In the genomic region with DNA sequence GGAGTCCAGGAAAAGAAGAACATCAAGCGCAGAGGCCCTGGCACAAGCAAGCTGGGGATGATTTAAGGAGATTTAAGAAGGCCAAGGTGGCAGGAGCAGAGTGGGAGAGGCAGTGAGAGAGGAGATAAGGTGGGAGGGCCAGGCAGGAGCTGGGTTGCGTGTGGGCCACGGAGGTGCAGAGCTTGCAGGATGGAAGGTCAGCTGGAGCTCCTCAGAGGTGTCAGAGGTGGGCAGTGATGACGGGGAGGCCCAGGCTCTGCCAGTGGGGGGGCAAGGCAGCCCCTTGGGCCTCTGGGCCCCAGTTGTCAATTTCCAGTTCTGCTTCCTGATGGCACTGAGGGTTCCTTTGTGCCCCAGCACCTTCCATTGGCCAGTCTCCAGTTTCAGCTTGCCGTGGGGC, we compare ENCODE assay signal across 18 cellular contexts. TPM values are rescaled to one million over a fixed set of nuclear protein-coding genes. Genes with fewer than 3 reads are reported as not detected.
DNase-seq lines count a peak whose midpoint lies in the region; ATAC-seq and TF ChIP-seq lines count a peak whose summit lies in the region.
"Had no signal": no experiment of that assay in that cellular context is flagged by ENCODE, and none has a peak within 500 bp of the region (broad histone marks: within the 10 kb centered on the region; RNA-seq: fewer than 3 reads in every experiment).

No MANE protein-coding gene starts in this region.

- H2AK5ac ChIP-seq in mesenchymal stem cell (ENCODE audit: low read length, severe bottlenecking) = no peak overlapping the region

- peaks cover 60% of the 10 kb centered on the region for H3K79me1 ChIP-seq in mesenchymal stem cell (replicated peaks; ENCODE audit: low read length, poor library complexity, severe bottlenecking)

- no peak for TF ChIP-seq CTCF in HEK293 (tag by site-specific recombination; IDR thresholded peaks at IDR 0.05)
- TF ChIP-seq CTCF in chondrocyte (IDR thresholded peaks at IDR 0.05) = no peak
- no peak for TF ChIP-seq CTCF in sigmoid colon (IDR thresholded peaks at IDR 0.05)

- intact Hi-C loops in CD4-positive, alpha-beta memory T cell (cut with micrococcal nuclease) = no loop called here
- intact Hi-C loops in sigmoid colon (cut with DNase I) = no loop called here

- H3K27ac ChIP-seq in CD4-positive, alpha-beta memory T cell (ENCODE audit: low read depth, low read length) = no peak overlapping the region
- H3K27ac ChIP-seq in HEK293 (ENCODE audit: extremely low read depth, low read depth, low read length) (no peak overlapping the region), sigmoid colon (no peak overlapping the region), mesenchymal stem cell (ENCODE audit: low read length, poor library complexity, severe bottlenecking) (no peak overlapping the region)

- peaks cover 37% of the 10 kb centered on the region for H3K4me1 ChIP-seq in CD4-positive, alpha-beta memory T cell (ENCODE audit: insufficient read depth, low read length)
- no peaks in the 10 kb centered on the region for H3K4me1 ChIP-seq in HEK293 (ENCODE audit: control insufficient read depth, insufficient read depth, low read length)
- H3K4me1 ChIP-seq in sigmoid colon = peaks cover 0 to 43% (median 35%) of the 10 kb centered on the region in 4 donors
- H3K4me1 ChIP-seq in mesenchymal stem cell (ENCODE audit: control insufficient read depth, insufficient read depth, low read depth, low read length) = peaks cover 43% of the 10 kb centered on the region
- H3K4me1 ChIP-seq: BE2C had no signal

- H3K27me3 ChIP-seq in CD4-positive, alpha-beta memory T cell (ENCODE audit: insufficient read depth, low read length) = no peaks in the 10 kb centered on the region
- H3K27me3 ChIP-seq in sigmoid colon (no peaks in the 10 kb centered on the region), mesenchymal stem cell (ENCODE audit: control insufficient read depth in 1 of 2, insufficient read depth in 1 of 2, low read length in 2 of 2) (no peaks in the 10 kb centered on the region)
- H3K27me3 ChIP-seq: BE2C had no signal

- no peaks in the 10 kb centered on the region for H3K9me3 Mint-ChIP-seq in CD4-positive, alpha-beta memory T cell
- no peaks in the 10 kb centered on the region for H3K9me3 Mint-ChIP-seq in chondrocyte (ENCODE audit: low read depth)
- H3K9me3 Mint-ChIP-seq: CD8-positive, alpha-beta memory T cell; GM23338 had no signal

- no peak overlapping the region for H3K18ac ChIP-seq in mesenchymal stem cell (ENCODE audit: low read depth in 1 of 2, low read length in 2 of 2)

- no peak overlapping the region for H3K4me3 Mint-ChIP-seq in CD4-positive, alpha-beta memory T cell
- no peak overlapping the region for H3K4me3 Mint-ChIP-seq in chondrocyte (ENCODE audit: unreplicated experiment)
- H3K4me3 Mint-ChIP-seq: GM23338 had no signal

- H3K4me2 ChIP-seq in mesenchymal stem cell (ENCODE audit: low read length, poor library complexity, severe bottlenecking) = no peak overlapping the region
- H3K4me2 ChIP-seq: GM23338 had no signal

- no peak overlapping the region for H3K4ac ChIP-seq in mesenchymal stem cell (ENCODE audit: low read depth in 1 of 2, low read length in 2 of 2)

- peaks cover 16 to 51% of the 10 kb centered on the region in 2 donors for H3K36me3 Mint-ChIP-seq in CD4-positive, alpha-beta memory T cell
- peaks cover 9% of the 10 kb centered on the region for H3K36me3 Mint-ChIP-seq in chondrocyte (ENCODE audit: low read depth)

- H3K9ac ChIP-seq in mesenchymal stem cell (ENCODE audit: low read length) = no peak overlapping the region

- CTCF ChIA-PET in CD4-positive, alpha-beta memory T cell (lab: Charles Lee; ENCODE audit: partially characterized antibody) = interaction anchor here (1.0 to 1.2 kb wide), 2 partner anchors 63 to 116 kb away, joined by 3 read pairs; no protein-coding TSS in a partner anchor
- CTCF ChIA-PET in HEK293 (lab: Yijun Ruan, JAX) = no interaction called here

- ATAC-seq in HG03139 (IDR thresholded peaks at IDR 0.05; ENCODE audit: unreplicated experiment) (no peak), HG03469 (IDR thresholded peaks at IDR 0.05; ENCODE audit: unreplicated experiment) (no peak)
- ATAC-seq: GM23338 had no signal

- H2BK15ac ChIP-seq in mesenchymal stem cell (ENCODE audit: low read depth, poor library complexity, severe bottlenecking) = no peak overlapping the region

- peak overlapping the region in 4 of 7 donors; percentile 15 to 87 (median 52) for H3K27ac Mint-ChIP-seq in CD4-positive, alpha-beta memory T cell
- H3K27ac Mint-ChIP-seq in chondrocyte (ENCODE audit: unreplicated experiment) = peak overlapping the region; percentile 49
- H3K27ac Mint-ChIP-seq: GM23338 had no signal

- WGBS in sigmoid colon, 2 donors = 95 to 96% methylated on average over 5 of the region's 5 CpGs
- WGBS in mesenchymal stem cell = 96% methylated on average over 5 of the region's 5 CpGs

- H3K9me3 ChIP-seq in CD4-positive, alpha-beta memory T cell (ENCODE audit: control insufficient read depth in 1 of 2, low read length in 2 of 2) = no peaks in the 10 kb centered on the region
- H3K9me3 ChIP-seq in HEK293 (ENCODE audit: control insufficient read depth, insufficient read depth, low read depth, low read length) (no peaks in the 10 kb centered on the region), sigmoid colon (no peaks in the 10 kb centered on the region), mesenchymal stem cell (ENCODE audit: control insufficient read depth, low read length) (no peaks in the 10 kb centered on the region)
- H3K9me3 ChIP-seq: BE2C had no signal

- no peaks in the 10 kb centered on the region for H3K27me3 Mint-ChIP-seq in CD4-positive, alpha-beta memory T cell
- no peaks in the 10 kb centered on the region for H3K27me3 Mint-ChIP-seq in chondrocyte (ENCODE audit: low read depth)

- no peak overlapping the region for H3K14ac ChIP-seq in mesenchymal stem cell (ENCODE audit: low read length in 2 of 2)

- H4K8ac ChIP-seq in mesenchymal stem cell (ENCODE audit: low read length) = no peak overlapping the region

- TF ChIP-seq POLR2A in sigmoid colon (IDR thresholded peaks at IDR 0.05) = no peak

- no peak overlapping the region for H2BK12ac ChIP-seq in mesenchymal stem cell (ENCODE audit: low read length in 2 of 2)

- DNase-seq in CD4-positive, alpha-beta memory T cell = no peak
- DNase-seq in chondrocyte (ENCODE audit: low spot score) (no peak), sigmoid colon (peak; percentile 57), mesenchymal stem cell (no peak)
- DNase-seq: CD8-positive, alpha-beta memory T cell; GF-D8; KG1; NCI-H1048; NCI-H146; NCI-H2227 treated with DMSO at 0.1 percent for 48 hours; NCI-H526; OCI-M1; RPMI8226 had no signal

- no peak overlapping the region for H2AFZ ChIP-seq in mesenchymal stem cell (ENCODE audit: low read depth, low read length)
- H2AFZ ChIP-seq: GM23338 had no signal

- no peak for TF ChIP-seq EP300 in sigmoid colon (IDR thresholded peaks at IDR 0.05)

- H2BK5ac ChIP-seq in mesenchymal stem cell (ENCODE audit: low read depth, low read length, poor library complexity, severe bottlenecking) = no peak overlapping the region

- POLR2A ChIA-PET in CD4-positive, alpha-beta memory T cell (lab: Charles Lee; ENCODE audit: partially characterized antibody) = interaction anchor here (2.4 to 25.9 kb wide), 3 partner anchors 27 to 132 kb away, joined by 5 to 654 read pairs (median 524); partner anchors contain the start of genes MALAT1, NEAT1 and SCYL1
- POLR2A ChIA-PET in HEK293 (lab: Yijun Ruan, JAX) = interaction anchor here (1.4 kb wide), 1 partner anchor 105 kb away, joined by 3 read pairs; no protein-coding TSS in a partner anchor

- H2BK120ac ChIP-seq in mesenchymal stem cell (ENCODE audit: low read depth, low read length) = no peak overlapping the region

- peaks cover 19 to 43% (median 24%) of the 10 kb centered on the region in 4 donors for H3K4me1 Mint-ChIP-seq in CD4-positive, alpha-beta memory T cell
- H3K4me1 Mint-ChIP-seq in chondrocyte (ENCODE audit: low read depth) = peaks cover 37% of the 10 kb centered on the region

- H3K36me3 ChIP-seq in CD4-positive, alpha-beta memory T cell (ENCODE audit: insufficient read depth, low read length) = peaks cover 31% of the 10 kb centered on the region
- peaks cover 0 to 74% of the 10 kb centered on the region in 2 experiments; a peak in 1 of 3 replicates for H3K36me3 ChIP-seq in HEK293 (ENCODE audit: control insufficient read depth in 2 of 2, insufficient read depth in 1 of 2, low read length in 2 of 2)
- peaks cover 0 to 46% (median 20%) of the 10 kb centered on the region in 4 donors for H3K36me3 ChIP-seq in sigmoid colon
- H3K36me3 ChIP-seq in mesenchymal stem cell (ENCODE audit: control insufficient read depth in 1 of 2, insufficient read depth in 2 of 2, low read depth in 1 of 2, low read length in 2 of 2) = peaks cover 72 to 75% of the 10 kb centered on the region in 2 experiments
- H3K36me3 ChIP-seq: BE2C had no signal

- H3K23ac ChIP-seq in mesenchymal stem cell (ENCODE audit: low read length in 2 of 2) = no peak overlapping the region

- H4K91ac ChIP-seq in mesenchymal stem cell (ENCODE audit: low read length) = no peak overlapping the region

- H3K4me3 ChIP-seq in CD4-positive, alpha-beta memory T cell (ENCODE audit: low read length in 2 of 2) = no peak overlapping the region
- H3K4me3 ChIP-seq in HEK293 (ENCODE audit: low read depth, low read length) (no peak overlapping the region), sigmoid colon (no peak overlapping the region), mesenchymal stem cell (ENCODE audit: insufficient read depth in 1 of 2, low read depth in 1 of 2, low read length in 2 of 2) (no peak overlapping the region)
- H3K4me3 ChIP-seq: GM23338 had no signal

RNA-seq across cellular contexts. Expression of gene FRMD8, which starts 6.5 kb away (rescaled TPM):
- 10 to 100 TPM; 69.1 to 71.2 TPM for total RNA-seq in CD4-positive, alpha-beta memory T cell
- 10 to 100 TPM; 44.1 to 55.6 TPM for polyA plus RNA-seq in CD4-positive, alpha-beta memory T cell
- total RNA-seq in chondrocyte (43.6 to 49.6 TPM (median 45.5 TPM) in 3 replicates), sigmoid colon (10 to 100 TPM; 10.7 to 27.5 (median 15.6) TPM)
- polyA plus RNA-seq in sigmoid colon = 10 to 100 TPM; 21.6 to 29.0 (median 25.2) TPM
- 24.6 TPM for polyA plus RNA-seq in mesenchymal stem cell (2013, experiment 1 of 2)
- 25.1 TPM for polyA plus RNA-seq in mesenchymal stem cell (2013, experiment 2 of 2)

RNA-seq across cellular contexts. Expression of gene SLC25A45, which starts 10.5 kb away (rescaled TPM):
- total RNA-seq in CD4-positive, alpha-beta memory T cell = 10 to 100 TPM; 17.0 to 24.2 TPM
- 10 to 100 TPM in 1 of 2 donors, 1 to 10 TPM in 1; 7.2 to 15.0 TPM for polyA plus RNA-seq in CD4-positive, alpha-beta memory T cell
- total RNA-seq in chondrocyte (11.7 to 14.4 TPM (median 13.1 TPM) in 3 replicates), sigmoid colon (1 to 10 TPM; 2.5 to 8.9 (median 6.0) TPM)
- 10 to 100 TPM in 1 of 3 donors, 1 to 10 TPM in 2; 1.2 to 12.8 (median 2.5) TPM for polyA plus RNA-seq in sigmoid colon
- polyA plus RNA-seq in mesenchymal stem cell (2013, experiment 1 of 2) = 2.2 TPM
- 1.9 TPM for polyA plus RNA-seq in mesenchymal stem cell (2013, experiment 2 of 2)

RNA-seq across cellular contexts. Expression of gene NEAT1, which starts 29.7 kb away (rescaled TPM):
- total RNA-seq in CD4-positive, alpha-beta memory T cell = 100 to 1,000 TPM; 685 to 687 TPM
- polyA plus RNA-seq in CD4-positive, alpha-beta memory T cell = 1 to 10 TPM; 2.3 to 4.0 TPM
- total RNA-seq in chondrocyte = 333 to 440 TPM (median 377 TPM) in 3 replicates
- 100 to 1,000 TPM; 142 to 573 (median 268) TPM for total RNA-seq in sigmoid colon
- polyA plus RNA-seq in sigmoid colon = 100 to 1,000 TPM in 1 of 3 donors, 10 to 100 TPM in 2; 26.8 to 587 (median 78.7) TPM
- polyA plus RNA-seq in mesenchymal stem cell (2013, experiment 1 of 2) = 51.2 TPM
- polyA plus RNA-seq in mesenchymal stem cell (2013, experiment 2 of 2) = 44.5 TPM

RNA-seq across cellular contexts. Expression of gene TIGD3, which starts 38.3 kb away (rescaled TPM):
- 1 to 10 TPM in 1 of 2 experiments, under 1 TPM in 1; 0.96 to 1.1 TPM for total RNA-seq in CD4-positive, alpha-beta memory T cell
- polyA plus RNA-seq in CD4-positive, alpha-beta memory T cell = under 1 TPM in 1 of 2 donors, not detected in 1; 0.26 TPM
- total RNA-seq in chondrocyte = 0.10 to 0.18 TPM in 2 of 3 replicates, not detected in the other
- under 1 TPM in 3 of 4 donors, not detected in 1; 0.14 to 0.36 (median 0.33) TPM for total RNA-seq in sigmoid colon
- under 1 TPM in 2 of 3 donors, not detected in 1; 0.69 to 0.96 TPM for polyA plus RNA-seq in sigmoid colon
- 0.06 TPM for polyA plus RNA-seq in mesenchymal stem cell (2013, experiment 1 of 2)
- 0.05 TPM for polyA plus RNA-seq in mesenchymal stem cell (2013, experiment 2 of 2)

RNA-seq across cellular contexts. Expression of gene DPF2, which starts 59.2 kb away (rescaled TPM):
- total RNA-seq in CD4-positive, alpha-beta memory T cell = 100 to 1,000 TPM; 101 to 102 TPM
- 10 to 100 TPM; 65.1 to 67.8 TPM for polyA plus RNA-seq in CD4-positive, alpha-beta memory T cell
- total RNA-seq in chondrocyte (49.7 to 52.3 TPM (median 49.9 TPM) in 3 replicates), sigmoid colon (10 to 100 TPM; 28.5 to 51.2 (median 40.5) TPM)
- polyA plus RNA-seq in sigmoid colon = 10 to 100 TPM; 13.8 to 25.4 (median 14.1) TPM
- polyA plus RNA-seq in mesenchymal stem cell (2013, experiment 1 of 2) = 52.4 TPM
- polyA plus RNA-seq in mesenchymal stem cell (2013, experiment 2 of 2) = 46.0 TPM
